19 cellular contexts compared by ENCODE assay signal in genomic region chr1:204319027-204319426, GRCh38. TPM values are rescaled to one million over a fixed set of nuclear protein-coding genes. Genes with fewer than 3 reads are reported as not detected.
A peak's percentile ranks its signal among the peaks of the same experiment; 100 is the strongest.
DNase-seq lines count a peak whose midpoint lies in the region; ATAC-seq and TF ChIP-seq lines count a peak whose summit lies in the region.
"Had no signal": no experiment of that assay in that cellular context is flagged by ENCODE, and none has a peak within 500 bp of the region (broad histone marks: within the 10 kb centered on the region; RNA-seq: fewer than 3 reads in every experiment).

No MANE protein-coding gene starts in this region.

- H3K79me2 ChIP-seq in PC-3 (ENCODE audit: low read length) = peaks cover 86% of the 10 kb centered on the region

- no peak for TF ChIP-seq CTCF in PC-3 (conservative IDR thresholded peaks at IDR 0.05; ENCODE audit: low read depth, low read length)

- H3K4me2 ChIP-seq in PC-3 (ENCODE audit: low read length) = peak overlapping the region; percentile 72

- peaks cover 7% of the 10 kb centered on the region; the same call in 1 of the 2 replicates for H3K36me3 ChIP-seq in PC-3 (ENCODE audit: low read depth, low read length)
- H3K36me3 ChIP-seq: heart left ventricle, right lobe of liver, thyroid gland, WERI-Rb-1 had no signal

- H3K4me1 Mint-ChIP-seq in stimulated activated effector memory CD8-positive, alpha-beta T cell treated with anti-CD3 and anti-CD28 coated beads, Interleukin-12 subunit alpha, Interleukin-12 subunit beta, amount 100 ng/mL, for 72 hours = peaks cover 56% of the 10 kb centered on the region

- H3K36me3 Mint-ChIP-seq in stimulated activated effector memory CD8-positive, alpha-beta T cell treated with anti-CD3 and anti-CD28 coated beads, Interleukin-12 subunit alpha, Interleukin-12 subunit beta, amount 100 ng/mL, for 72 hours = no peaks in the 10 kb centered on the region
- H3K36me3 Mint-ChIP-seq: IgD-negative memory B cell had no signal

- peak overlapping the region; percentile 41 for H3K27ac Mint-ChIP-seq in stimulated activated effector memory CD8-positive, alpha-beta T cell treated with anti-CD3 and anti-CD28 coated beads, Interleukin-12 subunit alpha, Interleukin-12 subunit beta, amount 100 ng/mL, for 72 hours
- H3K27ac Mint-ChIP-seq: IgD-negative memory B cell; T-helper 1 cell treated with Interleukin-12 subunit alpha and Interleukin-12 subunit beta and Interleukin-4 antibody, amounts not matched to agents 30 μg/mL and 1 μg/mL, for 36 hours had no signal

- H3F3A ChIP-seq in PC-3 (ENCODE audit: low read length, unreplicated experiment) = peaks cover 3% of the 10 kb centered on the region

- intact Hi-C loops in PC-3 (cut with micrococcal nuclease) = loop anchor here (5.0 kb wide), 1 partner anchor 88 kb away; no protein-coding TSS in a partner anchor

- DNase-seq in PC-3 = no peak
- peak in 7 of 61 donors; percentile 20 to 73 (median 42) for DNase-seq in caudate nucleus (lab: John Stamatoyannopoulos, UW)
- DNase-seq in iris pigment epithelial cell (ENCODE audit: low read depth) = peak; percentile 33
- DNase-seq in stimulated activated effector memory CD8-positive, alpha-beta T cell treated with anti-CD3 and anti-CD28 coated beads, Interleukin-12 subunit alpha, Interleukin-12 subunit beta, amount 100 ng/mL, for 72 hours (ENCODE audit: low spot score in 2 of 2) = no peak
- DNase-seq in stimulated activated CD4-positive, alpha-beta T cell treated with anti-CD3 and anti-CD28 coated beads, Interleukin-4, amount 100 ng/mL, for 4 hours = no peak
- DNase-seq in AG08395 (ENCODE audit: low spot score) = no peak
- DNase-seq: heart left ventricle; NCI-H1092; NCI-H2171 treated with DMSO at 0.1 percent for 48 hours; right lobe of liver; SHP77; stimulated activated CD4-positive, alpha-beta T cell treated with anti-CD3 and anti-CD28 coated beads, Interleukin-4, amount 100 ng/mL, for 1 hour; WERI-Rb-1 had no signal

- no peaks in the 10 kb centered on the region for H3K27me3 ChIP-seq in PC-3 (ENCODE audit: low read length)
- H3K27me3 ChIP-seq: heart left ventricle, right lobe of liver, thyroid gland had no signal

- peak overlapping the region; percentile 18; the same call in 1 of the 2 replicates for H3K4me3 ChIP-seq in PC-3 (ENCODE audit: low read length)
- H3K4me3 ChIP-seq: heart left ventricle, right lobe of liver, thyroid gland had no signal

- CTCF ChIA-PET in PC-3 (lab: Charles Lee) = no interaction called here

- peak overlapping the region; percentile 16 for H3K4me3 Mint-ChIP-seq in stimulated activated effector memory CD8-positive, alpha-beta T cell treated with anti-CD3 and anti-CD28 coated beads, Interleukin-12 subunit alpha, Interleukin-12 subunit beta, amount 100 ng/mL, for 72 hours
- H3K4me3 Mint-ChIP-seq: IgD-negative memory B cell; T-helper 1 cell treated with Interleukin-12 subunit alpha and Interleukin-12 subunit beta and Interleukin-4 antibody, amounts not matched to agents 30 μg/mL and 1 μg/mL, for 36 hours had no signal

- ATAC-seq in PC-3 = peak; percentile 3
- no peak for ATAC-seq in stimulated activated effector memory CD8-positive, alpha-beta T cell treated with anti-CD3 and anti-CD28 coated beads, Interleukin-12 subunit alpha, Interleukin-12 subunit beta, amount 100 ng/mL, for 72 hours
- ATAC-seq in GM19467 (IDR thresholded peaks at IDR 0.05; ENCODE audit: unreplicated experiment) = no peak
- no peak for ATAC-seq in GM21619 (IDR thresholded peaks at IDR 0.05; ENCODE audit: unreplicated experiment)
- ATAC-seq: right lobe of liver had no signal

- no peaks in the 10 kb centered on the region for H3K9me3 ChIP-seq in PC-3 (ENCODE audit: low read length)
- H3K9me3 ChIP-seq: heart left ventricle, right lobe of liver, thyroid gland had no signal

- BruUV-seq in PC-3 (replicated peaks; lab: Mats Ljungman, UMichigan) = TSS peak; percentile 79

- peak overlapping the region; percentile 24; the same call in 1 of the 2 replicates for H3K9ac ChIP-seq in PC-3 (ENCODE audit: low read length)

- H3K9me2 ChIP-seq in PC-3 (replicated peaks; ENCODE audit: low read length) = no peaks in the 10 kb centered on the region

- H3K4me1 ChIP-seq in PC-3 (ENCODE audit: insufficient read depth, low read length) = peaks cover 49% of the 10 kb centered on the region

- H4K20me1 ChIP-seq in PC-3 (ENCODE audit: low read length) = no peaks in the 10 kb centered on the region

- H2AFZ ChIP-seq in PC-3 (ENCODE audit: low read length) = no peak overlapping the region

- H3K27ac ChIP-seq in PC-3 (ENCODE audit: low read length) (peak overlapping the region; percentile 64), caudate nucleus (ENCODE audit: low read depth, low read length) (peak overlapping the region; percentile 44)
- H3K27ac ChIP-seq: C4-2B, right lobe of liver, WERI-Rb-1 had no signal

- H3K9me3 Mint-ChIP-seq in stimulated activated effector memory CD8-positive, alpha-beta T cell treated with anti-CD3 and anti-CD28 coated beads, Interleukin-12 subunit alpha, Interleukin-12 subunit beta, amount 100 ng/mL, for 72 hours = no peaks in the 10 kb centered on the region
- H3K9me3 Mint-ChIP-seq: T-helper 1 cell treated with Interleukin-12 subunit alpha and Interleukin-12 subunit beta and Interleukin-4 antibody, amounts not matched to agents 30 μg/mL and 1 μg/mL, for 36 hours had no signal

- POLR2A ChIA-PET in PC-3 (lab: Charles Lee; ENCODE audit: unreplicated experiment) = interaction anchor here (1.0 kb wide), 1 partner anchor 12 kb away, joined by 28 read pairs; no protein-coding TSS in a partner anchor

RNA-seq across cellular contexts. Expression of gene PLEKHA6, which starts 40.7 kb away (rescaled TPM):
- 53.8 and 64.3 TPM in 2 replicates for total RNA-seq in PC-3 (2014; rRNA removed)
